In the genomic region with DNA sequence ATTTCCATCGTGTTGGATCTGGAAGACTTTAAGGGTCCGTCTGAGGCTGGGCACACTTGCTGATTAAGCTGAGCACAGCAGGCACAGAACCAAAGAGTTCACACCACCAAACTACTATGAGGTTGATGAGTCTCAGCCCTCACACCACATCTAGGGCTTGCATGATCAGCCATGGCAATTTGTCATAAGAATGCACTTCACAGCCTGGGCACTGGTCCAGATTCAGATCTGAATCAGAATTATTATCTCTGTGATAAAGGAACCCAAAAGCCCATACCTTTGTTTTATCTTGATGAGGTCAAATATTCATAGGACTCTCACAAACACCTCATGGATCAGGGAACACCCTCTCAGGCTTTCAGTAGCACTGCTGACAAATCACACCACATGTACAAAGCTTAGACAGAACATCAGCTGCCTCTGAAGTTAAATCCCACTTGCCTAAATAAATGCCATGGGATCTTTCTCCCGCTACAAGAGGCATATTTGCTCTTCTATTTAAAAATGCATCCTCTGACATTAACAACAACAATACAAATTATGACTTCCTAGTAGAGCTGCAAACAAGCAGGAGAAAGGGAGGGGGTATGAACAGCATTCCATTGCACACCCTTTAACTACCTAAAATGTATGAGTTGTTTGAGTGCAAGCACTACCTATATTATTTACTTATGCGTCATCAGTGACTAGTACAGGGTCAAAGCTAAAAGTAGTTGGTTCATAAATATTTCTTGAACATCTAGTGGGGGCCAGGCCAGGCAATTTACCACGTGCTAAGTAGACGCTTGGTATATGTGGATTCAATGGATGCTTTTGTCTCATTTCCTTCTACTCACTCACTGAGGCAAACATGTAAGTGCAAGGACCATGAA, we compare ENCODE assay signal across 33 cellular contexts.
A peak's percentile ranks its signal among the peaks of the same experiment; 100 is the strongest.
DNase-seq lines count a peak whose midpoint lies in the region; ATAC-seq and TF ChIP-seq lines count a peak whose summit lies in the region.
"Had no signal": no experiment of that assay in that cellular context is flagged by ENCODE, and none has a peak within 500 bp of the region (broad histone marks: within the 10 kb centered on the region; RNA-seq: fewer than 3 reads in every experiment).

No MANE protein-coding gene starts in this region.

- no peaks in the 10 kb centered on the region for H3K27me3 ChIP-seq in RWPE2 (ENCODE audit: insufficient read depth, poor library complexity, severe bottlenecking)
- H3K27me3 ChIP-seq in CD4-positive, alpha-beta memory T cell (ENCODE audit: insufficient read depth, low read length) = no peaks in the 10 kb centered on the region
- H3K27me3 ChIP-seq: ascending aorta, esophagus squamous epithelium, SJSA1, testis had no signal

- CTCF ChIA-PET in CD4-positive, alpha-beta memory T cell (lab: Charles Lee; ENCODE audit: partially characterized antibody) = no interaction called here

- peak; percentile 0 for DNase-seq in NCI-H2196 (lab: John Stamatoyannopoulos, UW; ENCODE audit: unreplicated experiment)
- DNase-seq in NCI-H2196 treated with DMSO at 0.1 percent for 48 hours (lab: John Stamatoyannopoulos, UW; ENCODE audit: unreplicated experiment) = no peak
- DNase-seq in RWPE2 (ENCODE audit: low spot score) = no peak
- DNase-seq in epithelial cell of esophagus (ENCODE audit: low read depth) = peak; percentile 70
- DNase-seq in neural crest cell (ENCODE audit: low read depth, low spot score) = no peak
- no peak for DNase-seq in CD4-positive, alpha-beta memory T cell
- DNase-seq in SK-N-DZ (ENCODE audit: low spot score) = no peak
- DNase-seq: activated CD4-positive, alpha-beta T cell treated with anti-CD3 and anti-CD28 coated beads, Interleukin-2, amount 10 ng/mL, durations not matched to agents 7 days and 5 days; activated gamma-delta T cell treated with Interleukin-2 at 50 U/mL for 16 hours; activated naive CD8-positive, alpha-beta T cell treated with anti-CD3 and anti-CD28 coated beads, Interleukin-2, amount 10 ng/mL, durations not matched to agents 7 days and 5 days; activated T-cell treated with anti-CD3 and anti-CD28 coated beads, Interleukin-2, amount 50 U/mL, for 1 hour; Caco-2; cerebellar nuclear complex; dermis blood vessel endothelial cell; esophagus squamous epithelium; GDM1; H7; hippocampal formation; Karpas-422; mesenchymal stem cell; MV-4-11; NCI-H1436; stimulated activated naive CD8-positive, alpha-beta T cell treated with anti-CD3 and anti-CD28 coated beads, Interleukin-15, Interleukin-2, amounts not matched to agents 100 U/mL and 50 U/mL, for 24 hours; testis had no signal

- H3K27ac Mint-ChIP-seq in neural crest cell (ENCODE audit: unreplicated experiment) = peak overlapping the region; percentile 48
- H3K27ac Mint-ChIP-seq in CD4-positive, alpha-beta memory T cell = no peak overlapping the region
- H3K27ac Mint-ChIP-seq: activated CD4-positive, alpha-beta T cell treated with anti-CD3 and anti-CD28 coated beads, Interleukin-2, amount 10 ng/mL, durations not matched to agents 7 days and 5 days; activated naive CD8-positive, alpha-beta T cell treated with anti-CD3 and anti-CD28 coated beads, Interleukin-2, amount 10 ng/mL, durations not matched to agents 7 days and 5 days; WTC11 had no signal

- peaks cover 10% of the 10 kb centered on the region for H3K36me3 Mint-ChIP-seq in neural crest cell (ENCODE audit: low read depth)
- H3K36me3 Mint-ChIP-seq in CD4-positive, alpha-beta memory T cell = no peaks in the 10 kb centered on the region
- H3K36me3 Mint-ChIP-seq: activated naive CD8-positive, alpha-beta T cell treated with anti-CD3 and anti-CD28 coated beads, Interleukin-2, amount 10 ng/mL, durations not matched to agents 7 days and 5 days; WTC11 had no signal

- POLR2A ChIA-PET in CD4-positive, alpha-beta memory T cell (lab: Charles Lee; ENCODE audit: partially characterized antibody) = no interaction called here

- ATAC-seq in RWPE2 (ENCODE audit: low read depth) = peak; percentile 93
- no peak for ATAC-seq in GM21737 (IDR thresholded peaks at IDR 0.05; ENCODE audit: unreplicated experiment)
- ATAC-seq: left lobe of liver; stimulated activated naive CD8-positive, alpha-beta T cell treated with anti-CD3 and anti-CD28 coated beads, Interleukin-15, Interleukin-2, amounts not matched to agents 100 U/mL and 50 U/mL, for 24 hours; WTC11 had no signal

- no peaks in the 10 kb centered on the region for H3K27me3 Mint-ChIP-seq in neural crest cell (ENCODE audit: low read depth)
- H3K27me3 Mint-ChIP-seq in CD4-positive, alpha-beta memory T cell = no peaks in the 10 kb centered on the region
- H3K27me3 Mint-ChIP-seq: activated CD4-positive, alpha-beta T cell treated with anti-CD3 and anti-CD28 coated beads, Interleukin-2, amount 10 ng/mL, durations not matched to agents 7 days and 5 days; activated naive CD8-positive, alpha-beta T cell treated with anti-CD3 and anti-CD28 coated beads, Interleukin-2, amount 10 ng/mL, durations not matched to agents 7 days and 5 days had no signal

- no peaks in the 10 kb centered on the region for H3K36me3 ChIP-seq in RWPE2 (ENCODE audit: low read depth)
- no peaks in the 10 kb centered on the region for H3K36me3 ChIP-seq in CD4-positive, alpha-beta memory T cell (ENCODE audit: insufficient read depth, low read length)
- H3K36me3 ChIP-seq: ascending aorta, esophagus squamous epithelium, SJSA1 had no signal

- intact Hi-C loops in CD4-positive, alpha-beta memory T cell (cut with micrococcal nuclease) = no loop called here

- TF ChIP-seq CTCF in RWPE2 (IDR thresholded peaks at IDR 0.05; ENCODE audit: poor library complexity, severe bottlenecking) (no peak), epithelial cell of esophagus (IDR thresholded peaks at IDR 0.05; ENCODE audit: insufficient read depth, low read depth, low read length, missing control alignments) (no peak), neural crest cell (conservative IDR thresholded peaks at IDR 0.05) (no peak)

- no peaks in the 10 kb centered on the region for H3K9me3 Mint-ChIP-seq in neural crest cell
- peaks cover 0 to 3% (median 0%) of the 10 kb centered on the region in 8 donors for H3K9me3 Mint-ChIP-seq in CD4-positive, alpha-beta memory T cell
- H3K9me3 Mint-ChIP-seq: activated CD4-positive, alpha-beta T cell treated with anti-CD3 and anti-CD28 coated beads, Interleukin-2, amount 10 ng/mL, durations not matched to agents 7 days and 5 days; activated naive CD8-positive, alpha-beta T cell treated with anti-CD3 and anti-CD28 coated beads, Interleukin-2, amount 10 ng/mL, durations not matched to agents 7 days and 5 days; WTC11 had no signal

- H3K4me3 ChIP-seq in RWPE2 (ENCODE audit: severe bottlenecking) (no peak overlapping the region), epithelial cell of esophagus (ENCODE audit: low read length) (no peak overlapping the region)
- H3K4me3 ChIP-seq in CD4-positive, alpha-beta memory T cell (ENCODE audit: low read length in 2 of 2) = no peak overlapping the region
- H3K4me3 ChIP-seq: ascending aorta, esophagus squamous epithelium, SJSA1, smooth muscle cell, testis had no signal

- peaks cover 5% of the 10 kb centered on the region for H3K4me1 ChIP-seq in RWPE2 (ENCODE audit: insufficient read depth, poor library complexity, severe bottlenecking)
- no peaks in the 10 kb centered on the region for H3K4me1 ChIP-seq in CD4-positive, alpha-beta memory T cell (ENCODE audit: insufficient read depth, low read length)
- H3K4me1 ChIP-seq: ascending aorta, Caco-2, esophagus squamous epithelium, testis had no signal

- H3K27ac ChIP-seq in RWPE2 (ENCODE audit: poor library complexity, severe bottlenecking) = peak overlapping the region; percentile 48
- no peak overlapping the region for H3K27ac ChIP-seq in CD4-positive, alpha-beta memory T cell (ENCODE audit: low read depth, low read length)
- H3K27ac ChIP-seq: 22Rv1, ascending aorta, C4-2B, esophagus squamous epithelium, HL-60, SJSA1, testis had no signal

- no peak overlapping the region for H3K4me3 Mint-ChIP-seq in neural crest cell
- no peak overlapping the region for H3K4me3 Mint-ChIP-seq in CD4-positive, alpha-beta memory T cell
- H3K4me3 Mint-ChIP-seq: activated CD4-positive, alpha-beta T cell treated with anti-CD3 and anti-CD28 coated beads, Interleukin-2, amount 10 ng/mL, durations not matched to agents 7 days and 5 days; activated naive CD8-positive, alpha-beta T cell treated with anti-CD3 and anti-CD28 coated beads, Interleukin-2, amount 10 ng/mL, durations not matched to agents 7 days and 5 days; WTC11 had no signal

- no peaks in the 10 kb centered on the region for H3K9me3 ChIP-seq in RWPE2 (ENCODE audit: severe bottlenecking)
- H3K9me3 ChIP-seq in CD4-positive, alpha-beta memory T cell (ENCODE audit: control insufficient read depth in 1 of 2, low read length in 2 of 2) = no peaks in the 10 kb centered on the region
- H3K9me3 ChIP-seq: ascending aorta, Caco-2, esophagus squamous epithelium, SJSA1, testis had no signal

- H3K4me1 Mint-ChIP-seq in neural crest cell = peaks cover 36% of the 10 kb centered on the region
- H3K4me1 Mint-ChIP-seq in CD4-positive, alpha-beta memory T cell = no peaks in the 10 kb centered on the region
- H3K4me1 Mint-ChIP-seq: activated CD4-positive, alpha-beta T cell treated with anti-CD3 and anti-CD28 coated beads, Interleukin-2, amount 10 ng/mL, durations not matched to agents 7 days and 5 days; activated naive CD8-positive, alpha-beta T cell treated with anti-CD3 and anti-CD28 coated beads, Interleukin-2, amount 10 ng/mL, durations not matched to agents 7 days and 5 days had no signal

Comparison
In these comparisons a context has a peak if more than half of its experiments do, and no peak if none do; other contexts are left out.
1. DNase-seq: peak in NCI-H2196 (single experiment) and epithelial cell of esophagus (single experiment); none in NCI-H2196 treated with DMSO at 0.1 percent for 48 hours (single experiment), RWPE2 (single experiment), neural crest cell (single experiment), CD4-positive, alpha-beta memory T cell (0 of 5) and SK-N-DZ (single experiment).